In the genomic region with DNA sequence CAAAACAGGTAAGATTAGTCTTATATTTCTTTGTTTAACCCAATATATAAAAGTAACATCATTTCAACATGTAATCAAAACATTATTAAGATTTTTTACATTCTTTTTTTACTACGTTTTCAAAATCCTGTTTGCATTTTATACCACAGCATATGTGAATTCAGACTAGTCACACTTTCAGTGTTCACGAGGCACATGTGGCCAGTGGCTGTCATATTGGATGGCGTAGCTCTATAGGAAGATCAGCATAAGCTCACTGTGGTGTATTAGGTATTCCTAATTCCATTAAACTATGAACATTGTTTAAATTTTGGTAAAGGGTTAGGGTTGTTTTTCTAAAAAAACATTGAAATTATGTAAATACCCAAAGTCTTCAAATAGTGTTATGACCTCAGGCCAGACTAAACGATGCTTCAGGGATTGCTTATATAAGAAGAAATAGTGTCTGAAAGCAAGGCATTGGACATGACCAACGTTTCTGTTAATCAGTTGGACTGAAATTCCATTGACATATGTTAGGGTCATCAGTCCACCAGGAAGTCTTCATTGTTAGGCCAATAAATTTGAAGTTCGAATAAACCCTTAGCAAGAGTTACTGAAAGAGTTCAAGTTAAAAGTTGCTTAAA, we compare ENCODE assay signal across 15 cellular contexts.
A peak's percentile ranks its signal among the peaks of the same experiment; 100 is the strongest.
DNase-seq lines count a peak whose midpoint lies in the region; ATAC-seq and TF ChIP-seq lines count a peak whose summit lies in the region.
"Had no signal": no experiment of that assay in that cellular context is flagged by ENCODE, and none has a peak within 500 bp of the region (broad histone marks: within the 10 kb centered on the region; RNA-seq: fewer than 3 reads in every experiment).

No MANE protein-coding gene starts in this region.

- peaks cover 12% of the 10 kb centered on the region for H3K36me3 Mint-ChIP-seq in HFFc6 (ENCODE audit: low read depth)
- H3K36me3 Mint-ChIP-seq in chondrocyte (ENCODE audit: low read depth), result peaks cover 10% of the 10 kb centered on the region
- peaks cover 16% of the 10 kb centered on the region for H3K36me3 Mint-ChIP-seq in nephron (ENCODE audit: low read depth)

- no peaks in the 10 kb centered on the region for H3K36me3 ChIP-seq in lower lobe of right lung

- H3K4me3 ChIP-seq in AG10803 (ENCODE audit: low read length) (no peak overlapping the region), lower lobe of right lung (no peak overlapping the region)

- ATAC-seq in lower lobe of right lung, result no peak
- ATAC-seq: HCT116 had no signal

- peaks cover 43% of the 10 kb centered on the region for H3K4me1 Mint-ChIP-seq in HFFc6 (ENCODE audit: low read depth)
- peaks cover 36% of the 10 kb centered on the region for H3K4me1 Mint-ChIP-seq in chondrocyte (ENCODE audit: low read depth)
- peaks cover 36% of the 10 kb centered on the region for H3K4me1 Mint-ChIP-seq in nephron
- H3K4me1 Mint-ChIP-seq: B cell had no signal

- H3K9me3 Mint-ChIP-seq in HFFc6 (no peaks in the 10 kb centered on the region), chondrocyte (ENCODE audit: low read depth) (peaks cover 3% of the 10 kb centered on the region), nephron (peaks cover 11% of the 10 kb centered on the region)
- H3K9me3 Mint-ChIP-seq: CD4-positive, alpha-beta T cell had no signal

- in situ Hi-C loops in KBM-7 (cut with MboI; ENCODE audit: low pct_unique_long_range_greater_than_20kb, low sequenced_read_pairs), result no loop called here

- H3K27me3 ChIP-seq in lower lobe of right lung (ENCODE audit: low read depth), result no peaks in the 10 kb centered on the region

- H3K4me3 Mint-ChIP-seq in HFFc6 (peak overlapping the region; percentile 12; the same call in 1 of the 2 replicates), chondrocyte (ENCODE audit: unreplicated experiment) (no peak overlapping the region), nephron (no peak overlapping the region)
- H3K4me3 Mint-ChIP-seq: B cell; CD4-positive, alpha-beta T cell had no signal

- H3K9me3 ChIP-seq in lower lobe of right lung, result no peaks in the 10 kb centered on the region

- TF ChIP-seq CTCF in AG10803 (conservative IDR thresholded peaks at IDR 0.05; ENCODE audit: low read length), result no peak
- no peak for TF ChIP-seq CTCF in HFFc6 (IDR thresholded peaks at IDR 0.05)
- no peak for TF ChIP-seq CTCF in chondrocyte (IDR thresholded peaks at IDR 0.05)
- no peak for TF ChIP-seq CTCF in nephron (IDR thresholded peaks at IDR 0.05; ENCODE audit: unreplicated experiment in 3 of 3)
- no peak for TF ChIP-seq CTCF in lower lobe of right lung (IDR thresholded peaks at IDR 0.05)

- H3K27me3 Mint-ChIP-seq in HFFc6 (ENCODE audit: insufficient read depth) (0 out of 2 replicates have a peak, but pooled peaks cover 3% of the 10 kb centered on the region), chondrocyte (ENCODE audit: low read depth) (no peaks in the 10 kb centered on the region), nephron (ENCODE audit: low read depth) (no peaks in the 10 kb centered on the region)
- H3K27me3 Mint-ChIP-seq: B cell; CD4-positive, alpha-beta T cell had no signal

- H3K27ac ChIP-seq in lower lobe of right lung, result no peak overlapping the region

- intact Hi-C loops in lower lobe of right lung (cut with DNase I), result no loop called here

- DNase-seq in AG10803 (ENCODE audit: low read depth) (peak; percentile 22), HFFc6 (no peak), chondrocyte (ENCODE audit: low spot score) (no peak), KBM-7 (no peak), NOMO-1 (lab: John Stamatoyannopoulos, UW; ENCODE audit: unreplicated experiment in 2 of 2) (no peak), lower lobe of right lung (no peak), amniotic stem cell (lab: John Stamatoyannopoulos, UW) (no peak)
- DNase-seq: 8988T; C1 segment of cervical spinal cord; CD4-positive, alpha-beta T cell; DMS79; GDM1 had no signal

- H3K27ac Mint-ChIP-seq in HFFc6 (peak overlapping the region; percentile 60), chondrocyte (ENCODE audit: unreplicated experiment) (peak overlapping the region; percentile 78), nephron (peak overlapping the region; percentile 59 to 80 (median 76))
- H3K27ac Mint-ChIP-seq: B cell; CD4-positive, alpha-beta T cell had no signal

- no peaks in the 10 kb centered on the region for H3K4me1 ChIP-seq in lower lobe of right lung
